Comparison of ENCODE assay signal across 15 cellular contexts in the genomic region with DNA sequence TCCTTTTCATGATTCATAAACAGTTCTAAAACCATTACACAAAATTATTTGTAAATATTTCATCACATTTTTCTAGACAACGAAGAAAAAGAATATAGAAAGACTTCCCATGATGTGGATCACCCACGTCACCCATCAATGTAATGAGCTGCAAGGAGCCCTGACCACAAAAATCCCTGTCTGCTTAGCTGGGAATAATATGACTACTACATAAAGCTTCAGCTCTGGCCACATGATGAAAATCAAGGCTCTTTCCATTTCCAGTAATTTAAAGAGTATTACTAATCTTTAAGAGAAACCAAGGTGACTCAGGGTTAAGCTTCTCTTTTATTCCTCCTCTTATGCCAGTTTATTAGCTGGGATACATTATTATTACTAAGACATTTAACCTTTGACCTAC.
DNase-seq lines count a peak whose midpoint lies in the region; ATAC-seq and TF ChIP-seq lines count a peak whose summit lies in the region.
"Had no signal": no experiment of that assay in that cellular context is flagged by ENCODE, and none has a peak within 500 bp of the region (broad histone marks: within the 10 kb centered on the region; RNA-seq: fewer than 3 reads in every experiment).

No MANE protein-coding gene starts in this region.

- no peak overlapping the region for H3K27ac ChIP-seq in CD4-positive, alpha-beta T cell (ENCODE audit: low read depth, low read length)
- H3K27ac ChIP-seq: stomach had no signal

- intact Hi-C loops in CD4-positive, alpha-beta T cell (cut with DNase I, micrococcal nuclease) = no loop called here

- DNase-seq in AG08395 (ENCODE audit: low spot score) (peak; percentile 48), HS-27A (ENCODE audit: low read depth) (peak; percentile 20), adipocyte (ENCODE audit: low read depth) (peak; percentile 73), foreskin fibroblast (peak; percentile 88 to 94), type B pancreatic cell (ENCODE audit: extremely low spot score, unreplicated experiment) (no peak)
- DNase-seq in activated CD4-positive, alpha-beta T cell treated with anti-CD3 and anti-CD28 coated beads, Interleukin-2, amount 50 U/mL, for 4 hours = no peak
- DNase-seq in CD4-positive, alpha-beta T cell = no peak
- DNase-seq: activated CD4-positive, alpha-beta T cell treated with anti-CD3 and anti-CD28 coated beads, Interleukin-2, amount 10 ng/mL, durations not matched to agents 24 days and 14 days; activated T-cell treated with anti-CD3 and anti-CD28 coated beads, Interleukin-2, amount 50 U/mL, for 48 hours; islet precursor cell; midbrain; nucleus accumbens; stomach; T-helper 9 cell had no signal

- no peaks in the 10 kb centered on the region for H3K36me3 Mint-ChIP-seq in type B pancreatic cell
- H3K36me3 Mint-ChIP-seq in CD4-positive, alpha-beta T cell (ENCODE audit: low read depth) = no peaks in the 10 kb centered on the region

- H3K4me1 Mint-ChIP-seq in type B pancreatic cell (ENCODE audit: unreplicated experiment) = no peaks in the 10 kb centered on the region
- H3K4me1 Mint-ChIP-seq in CD4-positive, alpha-beta T cell (ENCODE audit: low read depth) = no peaks in the 10 kb centered on the region
- H3K4me1 Mint-ChIP-seq: activated CD4-positive, alpha-beta T cell treated with anti-CD3 and anti-CD28 coated beads, Interleukin-2, amount 10 ng/mL, durations not matched to agents 24 days and 14 days had no signal

- H3K9me3 Mint-ChIP-seq in type B pancreatic cell = no peaks in the 10 kb centered on the region
- H3K9me3 Mint-ChIP-seq in CD4-positive, alpha-beta T cell = no peaks in the 10 kb centered on the region
- H3K9me3 Mint-ChIP-seq: activated CD4-positive, alpha-beta T cell treated with anti-CD3 and anti-CD28 coated beads, Interleukin-2, amount 10 ng/mL, durations not matched to agents 24 days and 14 days had no signal

- no peaks in the 10 kb centered on the region for H3K27me3 ChIP-seq in adipocyte (replicated peaks; ENCODE audit: control insufficient read depth, insufficient read depth, low read length)
- H3K27me3 ChIP-seq in CD4-positive, alpha-beta T cell (ENCODE audit: control insufficient read depth, insufficient read depth, low read length) = no peaks in the 10 kb centered on the region
- H3K27me3 ChIP-seq: stomach had no signal

- H3K9ac ChIP-seq in adipocyte (ENCODE audit: low read length) = no peak overlapping the region

- no peak for TF ChIP-seq CTCF in foreskin fibroblast (IDR thresholded peaks at IDR 0.05; ENCODE audit: low read depth, low read length)
- no peak for TF ChIP-seq CTCF in type B pancreatic cell (conservative IDR thresholded peaks at IDR 0.05)
- no peak for TF ChIP-seq CTCF in CD4-positive, alpha-beta T cell (IDR thresholded peaks at IDR 0.05)

- CTCF ChIA-PET in CD4-positive, alpha-beta T cell (lab: Charles Lee) = no interaction called here

- peaks cover 13% of the 10 kb centered on the region for H3K4me1 ChIP-seq in adipocyte (ENCODE audit: control insufficient read depth, insufficient read depth, low read length)
- H3K4me1 ChIP-seq: stomach had no signal

- H3K4me3 ChIP-seq in adipocyte (ENCODE audit: low read length) (no peak overlapping the region), foreskin fibroblast (ENCODE audit: low read depth in 1 of 2, low read length in 2 of 2) (no peak overlapping the region)
- H3K4me3 ChIP-seq: stomach had no signal

- H3K27ac Mint-ChIP-seq in type B pancreatic cell = no peak overlapping the region
- H3K27ac Mint-ChIP-seq in CD4-positive, alpha-beta T cell = no peak overlapping the region
- H3K27ac Mint-ChIP-seq: activated CD4-positive, alpha-beta T cell treated with anti-CD3 and anti-CD28 coated beads, Interleukin-2, amount 10 ng/mL, durations not matched to agents 24 days and 14 days had no signal

- no peaks in the 10 kb centered on the region for H3K36me3 ChIP-seq in adipocyte (ENCODE audit: control insufficient read depth, insufficient read depth, low read length, severe bottlenecking)
- H3K36me3 ChIP-seq: stomach had no signal

- H3K4me3 Mint-ChIP-seq in type B pancreatic cell = no peak overlapping the region
- H3K4me3 Mint-ChIP-seq in CD4-positive, alpha-beta T cell = no peak overlapping the region
- H3K4me3 Mint-ChIP-seq: activated CD4-positive, alpha-beta T cell treated with anti-CD3 and anti-CD28 coated beads, Interleukin-2, amount 10 ng/mL, durations not matched to agents 24 days and 14 days had no signal

- peaks cover 3% of the 10 kb centered on the region for H3K27me3 Mint-ChIP-seq in type B pancreatic cell
- no peaks in the 10 kb centered on the region for H3K27me3 Mint-ChIP-seq in CD4-positive, alpha-beta T cell
- H3K27me3 Mint-ChIP-seq: activated CD4-positive, alpha-beta T cell treated with anti-CD3 and anti-CD28 coated beads, Interleukin-2, amount 10 ng/mL, durations not matched to agents 24 days and 14 days had no signal

- POLR2A ChIA-PET in CD4-positive, alpha-beta T cell (lab: Charles Lee) = no interaction called here

- H3K9me3 ChIP-seq in adipocyte (ENCODE audit: control insufficient read depth, low read length) = no peaks in the 10 kb centered on the region
- H3K9me3 ChIP-seq in CD4-positive, alpha-beta T cell (ENCODE audit: control insufficient read depth, low read length) = no peaks in the 10 kb centered on the region
- H3K9me3 ChIP-seq: stomach had no signal

- no peak for ATAC-seq in CD4-positive, alpha-beta T cell (ENCODE audit: poor library complexity)
- ATAC-seq in GM19467 (IDR thresholded peaks at IDR 0.05; ENCODE audit: unreplicated experiment) = no peak

Comparison
In these comparisons a context has a peak if more than half of its experiments do, and no peak if none do; other contexts are left out.
1. DNase-seq: peak in AG08395 (single experiment), HS-27A (single experiment), adipocyte (single experiment) and foreskin fibroblast (2 of 2); none in activated CD4-positive, alpha-beta T cell treated with anti-CD3 and anti-CD28 coated beads, Interleukin-2, amount 50 U/mL, for 4 hours (0 of 2), type B pancreatic cell (single experiment) and CD4-positive, alpha-beta T cell (0 of 10).